ENCODE assay signal across 1 cellular context in genomic region chr12:6426882-6427671, GRCh38.
TF ChIP-seq lines count a peak whose summit lies in the region.

No MANE protein-coding gene starts in this region.

TF ChIP-seq in GM12878, 131 proteins besides CTCF, POLR2A, EP300 and RAD21 (continued from another document and continues in another):
- TF ChIP-seq BCLAF1 (IDR thresholded peaks at IDR 0.05): no peak
- no peak for TF ChIP-seq SRF (IDR thresholded peaks at IDR 0.05; ENCODE audit: low read depth in 2 of 2, low read length in 2 of 2)
- TF ChIP-seq SMAD5 (IDR thresholded peaks at IDR 0.05; ENCODE audit: low read depth): peak; percentile 16; the same call in 1 of the 2 replicates
- TF ChIP-seq MYB (IDR thresholded peaks at IDR 0.05; ENCODE audit: borderline replicate concordance, low read depth, low read length): peak; percentile 79; the same call in 1 of the 2 replicates
- 0 out of 2 replicates have a peak, but pooled peaks have one; percentile 45 for TF ChIP-seq TAF1 (IDR thresholded peaks at IDR 0.05; ENCODE audit: borderline replicate concordance, low read depth, low read length)
- TF ChIP-seq RELA (IDR thresholded peaks at IDR 0.05; ENCODE audit: borderline replicate concordance, partially characterized antibody): no peak
- TF ChIP-seq IKZF2 (IDR thresholded peaks at IDR 0.05): peak; percentile 88 to 90
- TF ChIP-seq ZNF384 (IDR thresholded peaks at IDR 0.05; ENCODE audit: borderline replicate concordance, low read depth, low read length): peak; percentile 61; the same call in 1 of the 2 replicates
- peak; percentile 45; the same call in 1 of the 2 replicates for TF ChIP-seq SPI1 (IDR thresholded peaks at IDR 0.05; ENCODE audit: borderline replicate concordance, insufficient read depth, low read depth, low read length)
- no peak for TF ChIP-seq USF2 (IDR thresholded peaks at IDR 0.05; ENCODE audit: borderline replicate concordance, low read depth, low read length)
- TF ChIP-seq E2F8 (IDR thresholded peaks at IDR 0.05; ENCODE audit: low read depth, partially characterized antibody): no peak
- TF ChIP-seq EZH2 (IDR thresholded peaks at IDR 0.05; ENCODE audit: borderline replicate concordance, control insufficient read depth, low read depth, low read length): no peak
- TF ChIP-seq HDGF (IDR thresholded peaks at IDR 0.05): no peak; the same call in 1 of the 2 replicates
- TF ChIP-seq ELK1 (IDR thresholded peaks at IDR 0.05; ENCODE audit: low read depth, low read length): no peak
- no peak for TF ChIP-seq TCF7 (IDR thresholded peaks at IDR 0.05; ENCODE audit: borderline replicate concordance)
- peak; percentile 92 for TF ChIP-seq SKIL (IDR thresholded peaks at IDR 0.05; ENCODE audit: low read depth, poor library complexity, severe bottlenecking)
- 0 out of 4 replicates have a peak, but pooled peaks of 1 of the 2 experiments have one; percentile 48 for TF ChIP-seq ETV6 (conservative IDR thresholded peaks at IDR 0.05 in 1 of 2, IDR thresholded peaks at IDR 0.05 in 1 of 2; ENCODE audit: borderline replicate concordance in 1 of 2, low read depth in 1 of 2)
- TF ChIP-seq PRDM15 (CRISPR knock-in tag; IDR thresholded peaks at IDR 0.05): no peak
- TF ChIP-seq BRCA1 (IDR thresholded peaks at IDR 0.05; ENCODE audit: low read depth, low read length): no peak
- TF ChIP-seq TCF3 (IDR thresholded peaks at IDR 0.05; ENCODE audit: borderline replicate concordance, insufficient read depth, low read depth, low read length): 0 out of 2 replicates have a peak, but pooled peaks have one; percentile 54
- no peak for TF ChIP-seq ATF3 (IDR thresholded peaks at IDR 0.05; ENCODE audit: borderline replicate concordance, extremely low read depth, low read depth, low read length)
- TF ChIP-seq MAX (IDR thresholded peaks at IDR 0.05; ENCODE audit: low read depth, low read length): no peak
- no peak for TF ChIP-seq RCOR1 (conservative IDR thresholded peaks at IDR 0.05; ENCODE audit: low read depth, low read length)
- peak; percentile 45; the same call in 1 of the 2 replicates for TF ChIP-seq ZNF217 (IDR thresholded peaks at IDR 0.05)
- TF ChIP-seq NR2C1 (IDR thresholded peaks at IDR 0.05): no peak
- 0 out of 2 replicates have a peak, but pooled peaks have one; percentile 42 for TF ChIP-seq CHD1 (IDR thresholded peaks at IDR 0.05; ENCODE audit: low read depth, low read length)
- TF ChIP-seq ZNF592 (IDR thresholded peaks at IDR 0.05): peak; percentile 68; the same call in 1 of the 2 replicates
- TF ChIP-seq ATF2 (IDR thresholded peaks at IDR 0.05; ENCODE audit: low read length): peak; percentile 84
- peak; percentile 81 for TF ChIP-seq NFIC (IDR thresholded peaks at IDR 0.05; ENCODE audit: low read depth, low read length)
- no peak for TF ChIP-seq ZSCAN29 (IDR thresholded peaks at IDR 0.05)
- peak; percentile 71 for TF ChIP-seq NKRF (conservative IDR thresholded peaks at IDR 0.05)
